In the genomic region with DNA sequence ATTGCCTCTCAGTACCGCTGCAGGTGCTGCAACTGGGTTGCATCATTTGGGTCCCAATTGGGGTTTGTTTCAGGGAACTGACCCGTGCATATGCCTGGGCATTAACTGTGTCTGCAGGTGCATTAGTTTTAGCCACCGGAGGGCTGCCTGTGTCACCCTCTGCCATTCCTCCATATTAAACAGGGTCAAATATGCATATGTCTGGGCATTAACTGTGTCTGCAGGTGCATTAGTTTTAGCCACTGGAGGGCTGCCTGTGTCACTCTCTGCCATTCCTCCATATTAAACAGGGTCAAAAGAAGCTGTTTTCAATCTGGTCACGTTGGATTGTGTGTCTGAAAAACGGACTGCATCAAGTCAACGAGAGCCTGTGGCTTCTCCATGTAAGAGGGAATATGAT, we compare ENCODE assay signal across 10 cellular contexts.
DNase-seq lines count a peak whose midpoint lies in the region; ATAC-seq and TF ChIP-seq lines count a peak whose summit lies in the region.
"Had no signal": no experiment of that assay in that cellular context is flagged by ENCODE, and none has a peak within 500 bp of the region (broad histone marks: within the 10 kb centered on the region; RNA-seq: fewer than 3 reads in every experiment).

No MANE protein-coding gene starts in this region.

- no peak overlapping the region for H3K4me2 ChIP-seq in trophoblast cell (ENCODE audit: low read length)

- no peak overlapping the region for H2BK12ac ChIP-seq in trophoblast cell (ENCODE audit: low read length)

- H4K91ac ChIP-seq in trophoblast cell (ENCODE audit: low read depth, low read length), result no peak overlapping the region

- H2AFZ ChIP-seq in trophoblast cell (ENCODE audit: insufficient read depth, low read length, poor library complexity), result no peak overlapping the region

- no peaks in the 10 kb centered on the region for H3K9me3 Mint-ChIP-seq in memory B cell

- no peak overlapping the region for H3K14ac ChIP-seq in trophoblast cell (ENCODE audit: low read length)

- no peak overlapping the region for H4K12ac ChIP-seq in trophoblast cell (ENCODE audit: low read depth, low read length)

- no peak overlapping the region for H4K8ac ChIP-seq in trophoblast cell (ENCODE audit: low read depth, low read length)

- H3K27me3 Mint-ChIP-seq in memory B cell, result no peaks in the 10 kb centered on the region

- peak overlapping the region; percentile 63 for H3K4me3 ChIP-seq in GM12864 (ENCODE audit: low read depth, low read length)
- H3K4me3 ChIP-seq in WI38 (ENCODE audit: low read depth, low read length), result peak overlapping the region; percentile 55
- no peak overlapping the region for H3K4me3 ChIP-seq in trophoblast cell (ENCODE audit: low read depth, low read length)

- peak; percentile 21 for ATAC-seq in memory B cell (ENCODE audit: low read depth)
- no peak for ATAC-seq in GM19397 (IDR thresholded peaks at IDR 0.05; ENCODE audit: unreplicated experiment)

- H3K4me1 ChIP-seq in trophoblast cell (ENCODE audit: control insufficient read depth in 1 of 2, insufficient read depth in 2 of 2, low read length in 2 of 2), result no peaks in the 10 kb centered on the region

- H3K4ac ChIP-seq in trophoblast cell (ENCODE audit: low read depth, low read length), result no peak overlapping the region

- peak overlapping the region; percentile 94 for H3K27ac Mint-ChIP-seq in memory B cell

- no CpG with 5 or more reads among the region's 6 CpGs for WGBS in trophoblast cell (ENCODE audit: extremely low coverage, insufficient coverage, insufficient read length)

- peaks cover 38% of the 10 kb centered on the region for H3K4me1 Mint-ChIP-seq in memory B cell

- H3K27ac ChIP-seq in trophoblast cell (ENCODE audit: low read depth, low read length), result no peak overlapping the region
- H3K27ac ChIP-seq: GM23248 had no signal

- DNase-seq in AML-193 (lab: John Stamatoyannopoulos, UW) (peak; percentile 4 to 27), GM12864 (ENCODE audit: low read depth) (no peak), memory B cell (ENCODE audit: low spot score in 2 of 2) (no peak), HCEC 1CT (no peak), HuH-7 (ENCODE audit: low spot score) (no peak), trophoblast cell (no peak)
- DNase-seq: erythroblast, GM23248 had no signal

- no peak for TF ChIP-seq CTCF in GM12864 (IDR thresholded peaks at IDR 0.05; ENCODE audit: low read depth, low read length, missing control alignments)
- no peak for TF ChIP-seq CTCF in WI38 (IDR thresholded peaks at IDR 0.05; ENCODE audit: low read depth, low read length)

- H3K36me3 ChIP-seq in trophoblast cell (ENCODE audit: control insufficient read depth in 1 of 2, insufficient read depth in 2 of 2, low read length in 2 of 2), result no peaks in the 10 kb centered on the region

- no peaks in the 10 kb centered on the region for H3K27me3 ChIP-seq in trophoblast cell (ENCODE audit: insufficient read depth, low read length)

- no peaks in the 10 kb centered on the region for H3K36me3 Mint-ChIP-seq in memory B cell

- no peaks in the 10 kb centered on the region for H3K79me2 ChIP-seq in trophoblast cell (ENCODE audit: control insufficient read depth, insufficient read depth, low read length, poor library complexity)

- H3K79me1 ChIP-seq in trophoblast cell (ENCODE audit: low read length), result no peaks in the 10 kb centered on the region

- H3K18ac ChIP-seq in trophoblast cell (ENCODE audit: low read length), result no peak overlapping the region

- H2BK5ac ChIP-seq in trophoblast cell (ENCODE audit: low read depth, low read length, poor library complexity), result no peak overlapping the region

- H3K4me3 Mint-ChIP-seq in memory B cell, result peak overlapping the region; percentile 98

- no peak overlapping the region for H2AK5ac ChIP-seq in trophoblast cell (ENCODE audit: low read length)

- no peak overlapping the region for H3K23ac ChIP-seq in trophoblast cell (ENCODE audit: low read length)

- H3K9ac ChIP-seq in trophoblast cell (ENCODE audit: low read length), result no peak overlapping the region
- H3K9ac ChIP-seq: GM23248 had no signal

- H3K9me3 ChIP-seq in trophoblast cell (ENCODE audit: insufficient read depth, low read depth, low read length), result peaks cover 44% of the 10 kb centered on the region

- H2BK120ac ChIP-seq in trophoblast cell (ENCODE audit: insufficient read depth, low read length, poor library complexity), result no peak overlapping the region

Comparison
In these comparisons a context has a peak if more than half of its experiments do, and no peak if none do; other contexts are left out.
1. DNase-seq: peak in AML-193 (2 of 2); none in GM12864 (single experiment), memory B cell (0 of 2), HCEC 1CT (single experiment), HuH-7 (single experiment) and trophoblast cell (0 of 2).